In genomic region chr22:44970291-44970690, GRCh38 we compare ENCODE assay signal across 7 cellular contexts. TPM values are rescaled to one million over a fixed set of nuclear protein-coding genes. Genes with fewer than 3 reads are reported as not detected.
"Had no signal": no experiment of that assay in that cellular context is flagged by ENCODE, and none has a peak within 500 bp of the region (broad histone marks: within the 10 kb centered on the region; RNA-seq: fewer than 3 reads in every experiment).

No MANE protein-coding gene starts in this region.

- DNase-seq: GM23248, GOT3, H7, HCEC 1CT, IMR-90 had no signal

- H3K4me3 ChIP-seq: GM23248, K562 had no signal

- H2AFZ ChIP-seq: GM23248 had no signal

- ATAC-seq: K562 had no signal

- H3K9ac ChIP-seq: GM23248 had no signal

- H3K27ac ChIP-seq: GM23248 had no signal

RNA-seq across cellular contexts. Expression of gene PHF21B, which starts 39.5 kb away (rescaled TPM):
- total RNA-seq: GM23248, HT-29, IMR-90, K562 had no signal
- polyA plus RNA-seq: GM23248 had no signal
